In the genomic region with DNA sequence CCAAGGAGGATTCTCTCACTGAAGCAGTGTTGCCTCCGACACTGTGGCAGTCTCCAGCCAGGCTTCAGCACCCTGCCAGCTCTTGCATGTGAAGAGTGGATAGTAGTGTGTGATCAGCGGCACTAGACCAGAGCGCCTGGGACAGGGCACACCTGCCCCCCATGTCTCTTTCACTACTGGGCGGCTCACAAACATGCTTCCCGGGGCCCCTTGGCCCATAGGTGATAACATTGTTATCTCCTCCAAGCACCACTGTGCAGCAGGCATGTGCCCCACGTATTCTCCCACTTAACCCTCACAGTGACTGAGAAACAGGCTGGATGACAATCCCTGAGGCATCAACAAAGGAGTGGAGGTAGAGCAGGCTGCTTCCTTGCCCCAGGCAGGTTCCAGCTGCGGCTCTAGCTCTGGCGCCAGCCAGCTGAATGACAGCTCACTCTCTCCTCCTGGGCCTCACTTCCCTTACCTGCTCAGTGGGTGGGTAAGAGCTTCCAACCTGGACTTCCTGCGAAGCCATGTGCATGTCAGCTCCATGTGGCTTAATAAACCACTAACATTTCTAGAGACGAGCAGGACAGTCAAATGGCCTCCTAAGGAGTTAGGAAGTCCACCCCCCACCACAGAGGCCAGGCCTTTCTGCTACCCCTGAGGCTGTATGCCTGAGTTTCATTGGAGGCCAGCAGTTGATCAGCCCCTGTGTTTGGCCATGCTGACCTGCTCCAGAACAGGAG, we compare ENCODE assay signal across 10 cellular contexts. TPM values are rescaled to one million over a fixed set of nuclear protein-coding genes. Genes with fewer than 3 reads are reported as not detected.
A peak's percentile ranks its signal among the peaks of the same experiment; 100 is the strongest.
DNase-seq lines count a peak whose midpoint lies in the region; ATAC-seq, FAIRE-seq and TF ChIP-seq lines count a peak whose summit lies in the region.
"Had no signal": no experiment of that assay in that cellular context is flagged by ENCODE, and none has a peak within 500 bp of the region (broad histone marks: within the 10 kb centered on the region; RNA-seq: fewer than 3 reads in every experiment).

No MANE protein-coding gene starts in this region.

- 29% methylated on average over 10 of the region's 10 CpGs for WGBS in K562 (ENCODE audit: insufficient coverage, low coverage, missing lambda C conversion rate)

- in situ Hi-C loops in K562 (cut with MboI): no loop called here

- H3K4me1 ChIP-seq in BLaER1 treated with 17β-estradiol and CSF1 and Interleukin-3, amounts not matched to agents 10 nM and 100 nM: peaks cover 87 to 100% (median 97%) of the 10 kb centered on the region in 10 experiments
- peaks cover 45 to 57% of the 10 kb centered on the region in 2 experiments for H3K4me1 ChIP-seq in K562 (replicated peaks in 1 of 2; ENCODE audit: control insufficient read depth in 2 of 2, insufficient read depth in 2 of 2, low read length in 2 of 2)

- H2AFZ ChIP-seq in K562 (ENCODE audit: low read depth, low read length): peak overlapping the region; percentile 69

- peak overlapping the region; percentile 25 to 77 (median 51); a peak in 17 of 22 replicates for H3K9ac ChIP-seq in BLaER1 treated with 17β-estradiol and CSF1 and Interleukin-3, amounts not matched to agents 10 nM and 100 nM
- peak overlapping the region; percentile 35 to 88 for H3K9ac ChIP-seq in K562 (ENCODE audit: insufficient read depth in 1 of 2, low read depth in 2 of 2, low read length in 2 of 2)

- H3K9me1 ChIP-seq in K562 (ENCODE audit: control insufficient read depth, insufficient read depth, low read length): no peaks in the 10 kb centered on the region

- intact Hi-C loops in K562 (cut with micrococcal nuclease): loop anchor here (2.0 to 5.0 kb wide), 2 partner anchors 37 to 70 kb away; partner anchors contain the start of gene KLF13

- TF ChIP-seq RAD21 in K562 (CRISPR knock-in tag; conservative IDR thresholded peaks at IDR 0.05 in 1 of 2, IDR thresholded peaks at IDR 0.05 in 1 of 2): no peak

- peaks cover 54 to 100% (median 93%) of the 10 kb centered on the region in 11 experiments; a peak in 21 of 22 replicates for H4K20me1 ChIP-seq in BLaER1 treated with 17β-estradiol and CSF1 and Interleukin-3, amounts not matched to agents 10 nM and 100 nM
- H4K20me1 ChIP-seq in K562 (replicated peaks; ENCODE audit: control insufficient read depth, insufficient read depth, low read length): no peaks in the 10 kb centered on the region

- no peak for TF ChIP-seq EP300 in K562 (IDR thresholded peaks at IDR 0.05; ENCODE audit: low read length)

- peak overlapping the region; percentile 87 to 99 (median 94) for H3K4me2 ChIP-seq in BLaER1 treated with 17β-estradiol and CSF1 and Interleukin-3, amounts not matched to agents 10 nM and 100 nM
- peak overlapping the region; percentile 52 for H3K4me2 ChIP-seq in K562 (ENCODE audit: insufficient read depth, low read length)

- TF ChIP-seq POLR2A in K562 (conservative IDR thresholded peaks at IDR 0.05): no peak

- H3K79me2 ChIP-seq in K562 (ENCODE audit: control insufficient read depth, insufficient read depth, low read length): peaks cover 7% of the 10 kb centered on the region; the same call in 1 of the 3 replicates

- DNase-seq in NCI-H1417 (lab: John Stamatoyannopoulos, UW): peak; percentile 30 to 91 (median 79)
- DNase-seq in K562 (ENCODE audit: extremely low read depth in 1 of 4, low spot score in 3 of 4): peak; percentile 38 to 57 (median 47)
- peak; percentile 24 for DNase-seq in mesenteric fat pad (ENCODE audit: low spot score)
- DNase-seq in SHP77 (lab: John Stamatoyannopoulos, UW): no peak
- DNase-seq in A172 (ENCODE audit: low spot score): no peak
- DNase-seq: NCI-H1048 had no signal

- H3K36me3 ChIP-seq in BLaER1 treated with 17β-estradiol and CSF1 and Interleukin-3, amounts not matched to agents 10 nM and 100 nM: peaks cover 0 to 20% (median 11%) of the 10 kb centered on the region in 11 experiments; a peak in 9 of 22 replicates
- H3K36me3 ChIP-seq in K562 (ENCODE audit: control insufficient read depth, insufficient read depth, low read length): no peaks in the 10 kb centered on the region

- H3K4me3 ChIP-seq in BLaER1 treated with 17β-estradiol and CSF1 and Interleukin-3, amounts not matched to agents 10 nM and 100 nM: peak overlapping the region in 1 of 10 experiments; percentile 6; a peak in 2 of 20 replicates
- H3K4me3 ChIP-seq in K562: no peak overlapping the region

- ATAC-seq in K562 (peak; percentile 7), HG03025 (IDR thresholded peaks at IDR 0.05; ENCODE audit: low FRiP score, unreplicated experiment) (no peak), GM18873 (IDR thresholded peaks at IDR 0.05; ENCODE audit: low FRiP score, unreplicated experiment) (no peak)

- peak; percentile 75 for FAIRE-seq in K562 (lab: Jason Lieb, UNC)
- FAIRE-seq: colon had no signal

- POLR2A ChIA-PET in K562 (lab: Yijun Ruan, JAX): interaction anchor here (0.6 to 3.2 kb wide), 5 partner anchors 11 to 101 kb away, joined by 3 to 12 read pairs (median 3); no protein-coding TSS in a partner anchor

- peak overlapping the region in 9 of 11 experiments; percentile 30 to 94 (median 89); a peak in 17 of 22 replicates for H3K27ac ChIP-seq in BLaER1 treated with 17β-estradiol and CSF1 and Interleukin-3, amounts not matched to agents 10 nM and 100 nM
- H3K27ac ChIP-seq in K562 (ENCODE audit: extremely low read depth, low read depth, low read length): peak overlapping the region; percentile 84

- no TSS peak for BruUV-seq in K562 (replicated peaks; lab: Mats Ljungman, UMichigan)

- TF ChIP-seq CTCF in K562 (IDR thresholded peaks at IDR 0.05 in 2 of 3, conservative IDR thresholded peaks at IDR 0.05 in 1 of 3; ENCODE audit: insufficient read depth in 2 of 3, low read depth in 1 of 3, low read length in 3 of 3): no peak

- H3K27me3 ChIP-seq in BLaER1 treated with 17β-estradiol and CSF1 and Interleukin-3, amounts not matched to agents 10 nM and 100 nM: no peaks in the 10 kb centered on the region
- H3K27me3 ChIP-seq in K562 (ENCODE audit: control insufficient read depth in 2 of 2, insufficient read depth in 2 of 2, low read length in 2 of 2): no peaks in the 10 kb centered on the region

- H3K9me3 ChIP-seq in BLaER1 treated with 17β-estradiol and CSF1 and Interleukin-3, amounts not matched to agents 10 nM and 100 nM (replicated peaks in 1 of 11): peaks cover 0 to 11% (median 7%) of the 10 kb centered on the region in 11 experiments; a peak in 9 of 22 replicates
- peaks cover 4% of the 10 kb centered on the region for H3K9me3 ChIP-seq in K562 (replicated peaks; ENCODE audit: control insufficient read depth, insufficient read depth, low read depth, low read length)

- CTCF ChIA-PET in K562 (lab: Yijun Ruan, JAX; ENCODE audit: low intra/inter-chr PET ratio): no interaction called here

TF ChIP-seq in K562, 482 proteins besides CTCF, POLR2A, EP300 and RAD21 (continues in another document):
- TF ChIP-seq KAT2B (IDR thresholded peaks at IDR 0.05; ENCODE audit: low read depth, low read length): no peak
- TF ChIP-seq NELFE (IDR thresholded peaks at IDR 0.05; ENCODE audit: insufficient read depth, insufficient read length): no peak
- TF ChIP-seq, protein P1, sequence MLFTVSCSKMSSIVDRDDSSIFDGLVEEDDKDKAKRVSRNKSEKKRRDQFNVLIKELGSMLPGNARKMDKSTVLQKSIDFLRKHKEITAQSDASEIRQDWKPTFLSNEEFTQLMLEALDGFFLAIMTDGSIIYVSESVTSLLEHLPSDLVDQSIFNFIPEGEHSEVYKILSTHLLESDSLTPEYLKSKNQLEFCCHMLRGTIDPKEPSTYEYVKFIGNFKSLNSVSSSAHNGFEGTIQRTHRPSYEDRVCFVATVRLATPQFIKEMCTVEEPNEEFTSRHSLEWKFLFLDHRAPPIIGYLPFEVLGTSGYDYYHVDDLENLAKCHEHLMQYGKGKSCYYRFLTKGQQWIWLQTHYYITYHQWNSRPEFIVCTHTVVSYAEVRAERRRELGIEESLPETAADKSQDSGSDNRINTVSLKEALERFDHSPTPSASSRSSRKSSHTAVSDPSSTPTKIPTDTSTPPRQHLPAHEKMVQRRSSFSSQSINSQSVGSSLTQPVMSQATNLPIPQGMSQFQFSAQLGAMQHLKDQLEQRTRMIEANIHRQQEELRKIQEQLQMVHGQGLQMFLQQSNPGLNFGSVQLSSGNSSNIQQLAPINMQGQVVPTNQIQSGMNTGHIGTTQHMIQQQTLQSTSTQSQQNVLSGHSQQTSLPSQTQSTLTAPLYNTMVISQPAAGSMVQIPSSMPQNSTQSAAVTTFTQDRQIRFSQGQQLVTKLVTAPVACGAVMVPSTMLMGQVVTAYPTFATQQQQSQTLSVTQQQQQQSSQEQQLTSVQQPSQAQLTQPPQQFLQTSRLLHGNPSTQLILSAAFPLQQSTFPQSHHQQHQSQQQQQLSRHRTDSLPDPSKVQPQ (CRISPR knock-in tag; IDR thresholded peaks at IDR 0.05; ENCODE audit: borderline replicate concordance): no peak

RNA-seq across cellular contexts. Expression of gene KLF13, which starts 37.8 kb away (rescaled TPM):
- total RNA-seq in K562 (2011; cell fraction: chromatin; rRNA removed; ENCODE audit: low replicate concordance): 3.0 and 4.1 TPM in 2 replicates
- total RNA-seq in K562 (2011; cell fraction: nucleolus; rRNA removed): 3.0 and 4.2 TPM in 2 replicates
- 6.4 and 7.3 TPM in 2 replicates for total RNA-seq in K562 (2011; cell fraction: nucleoplasm; rRNA removed)
- 6.4 and 6.5 TPM in 2 replicates for total RNA-seq in K562 (2014; rRNA removed)
- total RNA-seq in K562 (2014; rRNA removed; fragmentation: Illumina TruSeq; extraction: Trizol): 8.1 and 9.6 TPM in 2 replicates
- 4.5 and 6.1 TPM in 2 replicates for total RNA-seq in K562 (2015; rRNA removed; fragmentation: Illumina TruSeq; extraction: Trizol)
- total RNA-seq in K562 (2021): 10.5 and 13.6 TPM in 2 replicates
- polyA plus RNA-seq in K562 (2011; rRNA removed): 4.1 and 4.8 TPM in 2 replicates
- 2.1 and 2.7 TPM in 2 replicates for polyA plus RNA-seq in K562 (2011; cell fraction: cytosol; rRNA removed)
- 1.3 and 2.2 TPM in 2 replicates for polyA plus RNA-seq in K562 (2011; cell fraction: nucleus; rRNA removed)
- polyA plus RNA-seq in K562 (2012): 6.4 and 7.3 TPM in 2 replicates
- polyA plus RNA-seq in K562 (2014; fragmentation: Illumina TruSeq; extraction: Trizol): 5.9 TPM in 2 replicates
- 1 to 10 TPM; 1.8 to 2.2 TPM for polyA plus RNA-seq in K562 (2014; fragmentation: Nextera tagmentation; extraction: Ambion mirVana)
- 3.0 and 3.3 TPM in 2 replicates for polyA plus RNA-seq in K562 (2014; rRNA removed)
- polyA minus RNA-seq in K562 (2011; rRNA and poly(A)+ RNA removed): 4.6 and 5.4 TPM in 2 replicates
- 3.5 and 4.4 TPM in 2 replicates for polyA minus RNA-seq in K562 (2011; cell fraction: cytosol; rRNA and poly(A)+ RNA removed)
- polyA minus RNA-seq in K562 (2011; cell fraction: nucleus; rRNA and poly(A)+ RNA removed): 1.00 and 1.3 TPM in 2 replicates
- total RNA-seq in mesenteric fat pad: 41.8 TPM
- total RNA-seq in A172 (2014; rRNA removed; shearing (Covaris generic)): 19.6 and 27.9 TPM in 2 replicates

Comparison
In these comparisons a context has a peak if more than half of its experiments do, and no peak if none do; other contexts are left out.
1. DNase-seq: peak in NCI-H1417 (3 of 3), K562 (4 of 4) and mesenteric fat pad (single experiment); none in SHP77 (0 of 2) and A172 (single experiment).